In the genomic region with DNA sequence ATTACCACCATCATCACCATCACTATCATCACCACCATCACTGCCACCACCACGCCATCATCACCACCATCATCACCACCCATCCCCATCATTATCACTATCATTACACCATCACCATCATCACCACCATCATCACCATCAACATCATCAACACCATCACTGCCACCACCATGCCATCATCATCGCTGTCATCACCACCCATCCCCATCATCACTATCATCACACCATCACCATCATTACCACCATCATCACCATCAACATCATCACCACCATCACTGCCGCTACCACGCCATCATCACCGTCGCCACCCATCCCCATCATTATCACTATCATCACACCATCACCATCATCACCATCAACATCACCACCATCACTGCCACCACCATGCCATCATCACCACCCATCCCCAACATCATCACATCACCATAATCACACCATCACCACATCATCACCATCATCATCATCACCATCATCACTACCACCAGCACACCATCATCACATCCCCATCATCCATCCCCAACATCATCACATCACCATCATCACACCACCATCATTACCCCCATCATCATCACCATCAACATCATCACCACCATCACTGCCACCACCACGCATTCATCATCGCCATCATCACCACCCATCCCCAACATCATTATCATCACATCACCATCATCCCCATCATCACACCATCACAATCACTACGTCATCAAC, we compare ENCODE assay signal across 22 cellular contexts.
DNase-seq lines count a peak whose midpoint lies in the region; ATAC-seq, FAIRE-seq and TF ChIP-seq lines count a peak whose summit lies in the region.
"Had no signal": no experiment of that assay in that cellular context is flagged by ENCODE, and none has a peak within 500 bp of the region (broad histone marks: within the 10 kb centered on the region; RNA-seq: fewer than 3 reads in every experiment).

No MANE protein-coding gene starts in this region.

- no peaks in the 10 kb centered on the region; a peak in 1 of 5 replicates for H3K27me3 ChIP-seq in K562 (ENCODE audit: control insufficient read depth in 2 of 2, insufficient read depth in 2 of 2, low read length in 2 of 2)
- no peaks in the 10 kb centered on the region for H3K27me3 ChIP-seq in PC-9 (ENCODE audit: insufficient read depth, low read depth)
- no peaks in the 10 kb centered on the region for H3K27me3 ChIP-seq in ovary
- H3K27me3 ChIP-seq: BE2C had no signal

- BruUV-seq in K562 (replicated peaks; lab: Mats Ljungman, UMichigan) (no TSS peak), PC-9 (replicated peaks; lab: Mats Ljungman, UMichigan) (no TSS peak)

- H3K4me1 ChIP-seq in K562 (replicated peaks in 1 of 2; ENCODE audit: control insufficient read depth in 2 of 2, insufficient read depth in 2 of 2, low read length in 2 of 2) = no peaks in the 10 kb centered on the region
- H3K4me1 ChIP-seq in PC-9 (replicated peaks; ENCODE audit: insufficient read depth) = no peaks in the 10 kb centered on the region
- H3K4me1 ChIP-seq in ovary (ENCODE audit: insufficient read depth) = peaks cover 2% of the 10 kb centered on the region
- H3K4me1 ChIP-seq: HAP-1 had no signal

- TF ChIP-seq EP300 in K562 (IDR thresholded peaks at IDR 0.05; ENCODE audit: low read length) (no peak), ovary (IDR thresholded peaks at IDR 0.05) (no peak)

- H3K9me3 Mint-ChIP-seq in natural killer cell = no peaks in the 10 kb centered on the region
- H3K9me3 Mint-ChIP-seq in natural killer cell treated with Interleukin-12 subunit alpha and Interleukin-12 subunit beta and Interleukin-15 and Interleukin-18, amount 100 ng/mL, for 72 hours = no peaks in the 10 kb centered on the region
- no peaks in the 10 kb centered on the region for H3K9me3 Mint-ChIP-seq in immature natural killer cell
- H3K9me3 Mint-ChIP-seq: CD14-positive monocyte, IgD-negative memory B cell had no signal

- DNase-seq in natural killer cell (no peak), K562 (ENCODE audit: extremely low read depth in 1 of 4, low spot score in 3 of 4) (no peak), immature natural killer cell (peak; percentile 25 to 52 (median 44)), PC-9 (no peak), ovary (no peak), RCC 7860 (ENCODE audit: low spot score) (no peak)
- DNase-seq in natural killer cell treated with Interleukin-12 subunit alpha and Interleukin-12 subunit beta and Interleukin-15 and Interleukin-18, amount 100 ng/mL, for 72 hours (ENCODE audit: low spot score) = no peak
- DNase-seq: 8988T, ACHN, BE2C, DND-41, NCI-H1092, NCI-H1417 treated with DMSO at 0.1 percent for 48 hours, NCI-H1694 treated with DMSO at 0.1 percent for 48 hours, NCI-H2227 treated with DMSO at 0.1 percent for 48 hours, NCI-H526 treated with DMSO at 0.1 percent for 48 hours, SHP77 had no signal

- intact Hi-C loops in natural killer cell (cut with micrococcal nuclease) (no loop called here), K562 (cut with micrococcal nuclease) (no loop called here), PC-9 (cut with micrococcal nuclease; ENCODE audit: unreplicated experiment) (no loop called here), ovary (cut with DNase I) (no loop called here)

- H3K79me2 ChIP-seq in K562 (ENCODE audit: control insufficient read depth, insufficient read depth, low read length) = no peaks in the 10 kb centered on the region
- no peaks in the 10 kb centered on the region for H3K79me2 ChIP-seq in PC-9 (ENCODE audit: low read depth)

- H3K9me1 ChIP-seq in K562 (ENCODE audit: control insufficient read depth, insufficient read depth, low read length) = no peaks in the 10 kb centered on the region

- TF ChIP-seq POLR2A in K562 (conservative IDR thresholded peaks at IDR 0.05) (no peak), ovary (IDR thresholded peaks at IDR 0.05) (no peak)

- peaks cover 34% of the 10 kb centered on the region for H3K36me3 ChIP-seq in K562 (ENCODE audit: control insufficient read depth, insufficient read depth, low read length)
- peaks cover 6% of the 10 kb centered on the region; the same call in 1 of the 2 replicates for H3K36me3 ChIP-seq in PC-9 (ENCODE audit: low read depth)
- H3K36me3 ChIP-seq in ovary = no peaks in the 10 kb centered on the region

- TF ChIP-seq CTCF in natural killer cell (IDR thresholded peaks at IDR 0.05) = no peak
- TF ChIP-seq CTCF in K562 (IDR thresholded peaks at IDR 0.05 in 2 of 3, conservative IDR thresholded peaks at IDR 0.05 in 1 of 3; ENCODE audit: insufficient read depth in 2 of 3, low read depth in 1 of 3, low read length in 3 of 3) = no peak
- TF ChIP-seq CTCF in PC-9 (conservative IDR thresholded peaks at IDR 0.05) = no peak
- no peak for TF ChIP-seq CTCF in ovary (IDR thresholded peaks at IDR 0.05)

- no peak overlapping the region for H3K4me3 Mint-ChIP-seq in natural killer cell
- H3K4me3 Mint-ChIP-seq in natural killer cell treated with Interleukin-12 subunit alpha and Interleukin-12 subunit beta and Interleukin-15 and Interleukin-18, amount 100 ng/mL, for 72 hours = no peak overlapping the region
- no peak overlapping the region for H3K4me3 Mint-ChIP-seq in immature natural killer cell
- H3K4me3 Mint-ChIP-seq: CD14-positive monocyte, IgD-negative memory B cell had no signal

- FAIRE-seq in K562 (lab: Jason Lieb, UNC) (no peak), RCC 7860 (lab: Jason Lieb, UNC) (no peak)
- FAIRE-seq: GM18507 had no signal

- ATAC-seq in natural killer cell = peak; percentile 23 to 67 (median 58)
- ATAC-seq in natural killer cell treated with Interleukin-12 subunit alpha and Interleukin-12 subunit beta and Interleukin-15 and Interleukin-18, amount 100 ng/mL, for 72 hours = no peak
- no peak for ATAC-seq in K562

- H3K4me1 Mint-ChIP-seq in natural killer cell (no peaks in the 10 kb centered on the region), immature natural killer cell (no peaks in the 10 kb centered on the region)
- H3K4me1 Mint-ChIP-seq in natural killer cell treated with Interleukin-12 subunit alpha and Interleukin-12 subunit beta and Interleukin-15 and Interleukin-18, amount 100 ng/mL, for 72 hours (ENCODE audit: low read depth in 2 of 2) = no peaks in the 10 kb centered on the region
- H3K4me1 Mint-ChIP-seq: CD14-positive monocyte, IgD-negative memory B cell had no signal

- no peak overlapping the region for H3K27ac Mint-ChIP-seq in natural killer cell
- H3K27ac Mint-ChIP-seq in natural killer cell treated with Interleukin-12 subunit alpha and Interleukin-12 subunit beta and Interleukin-15 and Interleukin-18, amount 100 ng/mL, for 72 hours = no peak overlapping the region
- H3K27ac Mint-ChIP-seq in immature natural killer cell = no peak overlapping the region
- H3K27ac Mint-ChIP-seq: CD14-positive monocyte, IgD-negative memory B cell had no signal

- no peaks in the 10 kb centered on the region for H3K9me2 ChIP-seq in PC-9 (ENCODE audit: insufficient read depth)

- H3K36me3 Mint-ChIP-seq in natural killer cell (no peaks in the 10 kb centered on the region), immature natural killer cell (peaks cover 0 to 7% (median 0%) of the 10 kb centered on the region in 3 donors)
- no peaks in the 10 kb centered on the region for H3K36me3 Mint-ChIP-seq in natural killer cell treated with Interleukin-12 subunit alpha and Interleukin-12 subunit beta and Interleukin-15 and Interleukin-18, amount 100 ng/mL, for 72 hours
- H3K36me3 Mint-ChIP-seq: IgD-negative memory B cell had no signal

- POLR2A ChIA-PET in K562 (lab: Yijun Ruan, JAX) = no interaction called here
- POLR2A ChIA-PET in PC-9 (lab: Charles Lee; ENCODE audit: unreplicated experiment) = no interaction called here

- 93% methylated on average over 2 of the region's 9 CpGs for WGBS in K562 (ENCODE audit: insufficient coverage, low coverage, missing lambda C conversion rate)
- WGBS in ovary, 3 donors = 98 to 99% (median 98%) methylated on average over 9 of the region's 9 CpGs

- H3K9ac ChIP-seq in K562 (ENCODE audit: insufficient read depth in 1 of 2, low read depth in 2 of 2, low read length in 2 of 2) = no peak overlapping the region

- H2AFZ ChIP-seq in K562 (ENCODE audit: low read depth, low read length) = no peak overlapping the region
- no peak overlapping the region for H2AFZ ChIP-seq in PC-9

- CTCF ChIA-PET in K562 (lab: Yijun Ruan, JAX; ENCODE audit: low intra/inter-chr PET ratio) (no interaction called here), PC-9 (lab: Charles Lee) (no interaction called here)

- no peaks in the 10 kb centered on the region; the same call in 1 of the 2 replicates for H3F3A ChIP-seq in PC-9 (ENCODE audit: insufficient read depth, low read depth)

- no peak for TF ChIP-seq RAD21 in K562 (CRISPR knock-in tag; conservative IDR thresholded peaks at IDR 0.05 in 1 of 2, IDR thresholded peaks at IDR 0.05 in 1 of 2)

- H3K27me3 Mint-ChIP-seq in natural killer cell (ENCODE audit: low read depth in 2 of 2) = no peaks in the 10 kb centered on the region
- no peaks in the 10 kb centered on the region for H3K27me3 Mint-ChIP-seq in natural killer cell treated with Interleukin-12 subunit alpha and Interleukin-12 subunit beta and Interleukin-15 and Interleukin-18, amount 100 ng/mL, for 72 hours
- peaks cover 0 to 3% (median 0%) of the 10 kb centered on the region in 3 donors for H3K27me3 Mint-ChIP-seq in immature natural killer cell (ENCODE audit: low read depth in 3 of 3)
- H3K27me3 Mint-ChIP-seq: IgD-negative memory B cell had no signal

- in situ Hi-C loops in K562 (cut with MboI) = no loop called here

- H3K4me3 ChIP-seq in K562 = no peak overlapping the region
- no peak overlapping the region for H3K4me3 ChIP-seq in PC-9
- no peak overlapping the region for H3K4me3 ChIP-seq in ovary
- H3K4me3 ChIP-seq: HAP-1 had no signal

- no peak overlapping the region for H3K4me2 ChIP-seq in K562 (ENCODE audit: insufficient read depth, low read length)
- H3K4me2 ChIP-seq in PC-9 = no peak overlapping the region

- H4K20me1 ChIP-seq in K562 (replicated peaks; ENCODE audit: control insufficient read depth, insufficient read depth, low read length) = no peaks in the 10 kb centered on the region
- no peaks in the 10 kb centered on the region for H4K20me1 ChIP-seq in PC-9 (ENCODE audit: insufficient read depth)

- H3K27ac ChIP-seq in K562 (ENCODE audit: extremely low read depth, low read depth, low read length) = no peak overlapping the region
- H3K27ac ChIP-seq in PC-9 = no peak overlapping the region
- no peak overlapping the region for H3K27ac ChIP-seq in ovary
- H3K27ac ChIP-seq: RWPE1 had no signal

- H3K9me3 ChIP-seq in K562 (replicated peaks; ENCODE audit: control insufficient read depth, insufficient read depth, low read depth, low read length) (no peaks in the 10 kb centered on the region), PC-9 (ENCODE audit: insufficient read depth, low read depth) (no peaks in the 10 kb centered on the region), ovary (no peaks in the 10 kb centered on the region)
- H3K9me3 ChIP-seq: BE2C, HAP-1 had no signal

TF ChIP-seq in K562, 482 proteins besides CTCF, POLR2A, EP300 and RAD21:
- TF ChIP-seq NFIX (CRISPR knock-in tag; IDR thresholded peaks at IDR 0.05; ENCODE audit: low read depth) (no peak), MAZ (CRISPR knock-in tag; conservative IDR thresholded peaks at IDR 0.05 in 1 of 2, IDR thresholded peaks at IDR 0.05 in 1 of 2) (no peak), CTBP1 (IDR thresholded peaks at IDR 0.05; ENCODE audit: borderline replicate concordance) (peak; percentile 20; the same call in 1 of the 2 replicates), CBFB (CRISPR knock-in tag; IDR thresholded peaks at IDR 0.05) (no peak)

Comparison
In these comparisons a context has a peak if more than half of its experiments do, and no peak if none do; other contexts are left out.
1. ATAC-seq: peak in natural killer cell (3 of 3); none in natural killer cell treated with Interleukin-12 subunit alpha and Interleukin-12 subunit beta and Interleukin-15 and Interleukin-18, amount 100 ng/mL, for 72 hours (0 of 2) and K562 (single experiment).
2. DNase-seq: peak in immature natural killer cell (3 of 3); none in natural killer cell (single experiment), natural killer cell treated with Interleukin-12 subunit alpha and Interleukin-12 subunit beta and Interleukin-15 and Interleukin-18, amount 100 ng/mL, for 72 hours (single experiment), K562 (0 of 4), PC-9 (0 of 2), ovary (0 of 5) and RCC 7860 (single experiment).